1 cellular context compared by ENCODE assay signal in genomic region chr10:784377-784758, GRCh38.
TF ChIP-seq lines count a peak whose summit lies in the region.

No MANE protein-coding gene starts in this region.

TF ChIP-seq in GM23338, 12 proteins besides CTCF, POLR2A, EP300 and RAD21 (continued from another document):
- no peak for TF ChIP-seq ZNF462 (CRISPR knock-in tag; IDR thresholded peaks at IDR 0.05)
- TF ChIP-seq EZH2phosphoT487 (IDR thresholded peaks at IDR 0.05; ENCODE audit: unreplicated experiment): no peak
TF ChIP-seq in GM23338: peak in this region for 0.
